ENCODE assay signal across 8 cellular contexts in the genomic region with DNA sequence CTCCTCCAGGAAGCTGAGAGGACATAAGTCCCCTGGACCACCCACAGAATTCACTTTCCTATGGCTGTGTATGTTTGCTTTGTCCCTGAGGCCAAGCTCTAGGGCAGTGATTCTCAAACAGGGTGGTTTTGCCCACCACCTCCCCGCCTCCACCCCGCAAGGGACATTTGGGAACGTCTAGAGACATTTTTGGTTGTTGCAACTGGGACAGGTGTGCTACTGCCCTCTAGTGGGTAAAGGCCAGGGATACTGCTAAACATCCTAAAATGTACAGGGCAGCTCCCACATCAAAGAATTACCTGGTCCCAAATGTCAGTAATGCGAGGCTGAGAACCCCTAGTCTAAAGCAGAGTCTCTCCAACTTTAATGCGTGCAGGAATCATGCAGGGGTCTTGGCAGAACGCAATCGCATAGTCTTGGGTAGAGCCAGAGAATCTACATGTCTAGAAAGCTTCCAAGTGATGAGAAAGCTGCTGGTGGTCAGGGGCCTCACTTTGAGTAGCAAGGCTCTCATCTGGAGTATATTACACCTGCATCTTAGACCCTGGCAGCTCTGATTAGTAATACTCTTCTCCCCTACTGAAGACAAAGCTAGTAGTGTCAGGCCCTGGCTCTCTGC. TPM values are rescaled to one million over a fixed set of nuclear protein-coding genes. Genes with fewer than 3 reads are reported as not detected.
A peak's percentile ranks its signal among the peaks of the same experiment; 100 is the strongest.
DNase-seq lines count a peak whose midpoint lies in the region; ATAC-seq and TF ChIP-seq lines count a peak whose summit lies in the region.

No MANE protein-coding gene starts in this region.

- H3K9me3 ChIP-seq in right cardiac atrium (ENCODE audit: control insufficient read depth, low read length) = no peaks in the 10 kb centered on the region
- H3K9me3 ChIP-seq in smooth muscle cell (replicated peaks; ENCODE audit: low read depth) = no peaks in the 10 kb centered on the region

- no peak overlapping the region for H2AFZ ChIP-seq in smooth muscle cell (ENCODE audit: low read depth)

- H4K20me1 ChIP-seq in smooth muscle cell (ENCODE audit: low read depth) = no peaks in the 10 kb centered on the region

- H3K27me3 ChIP-seq in right cardiac atrium (ENCODE audit: control insufficient read depth, insufficient read depth) (no peaks in the 10 kb centered on the region), smooth muscle cell (ENCODE audit: low read depth) (peaks cover 10% of the 10 kb centered on the region)

- no peak overlapping the region for H3K9ac ChIP-seq in smooth muscle cell (ENCODE audit: low read depth)

- peak; percentile 74 for TF ChIP-seq CTCF in smooth muscle cell (IDR thresholded peaks at IDR 0.05; ENCODE audit: borderline replicate concordance, insufficient read depth, poor library complexity, severe bottlenecking)

- intact Hi-C loops in right cardiac atrium (cut with DNase I) = loop anchor here (2.0 to 10.0 kb wide), 6 partner anchors 49 to 196 kb away; no protein-coding TSS in a partner anchor

- H3K79me2 ChIP-seq in smooth muscle cell (ENCODE audit: low read depth) = no peaks in the 10 kb centered on the region

- DNase-seq in ELF-1 (ENCODE audit: low read depth, low spot score) = peak; percentile 73
- DNase-seq in LHCN-M2 (ENCODE audit: low read depth) = peak; percentile 61
- peak; percentile 74 for DNase-seq in SW480 (ENCODE audit: low spot score)
- DNase-seq in amniotic stem cell (lab: John Stamatoyannopoulos, UW) = peak; percentile 61
- peak in 2 of 3 donors; percentile 31 to 56 for DNase-seq in right cardiac atrium
- no peak for DNase-seq in smooth muscle cell (lab: John Stamatoyannopoulos, UW; ENCODE audit: unreplicated experiment)

- no peak overlapping the region for H3K4me2 ChIP-seq in smooth muscle cell

- 5% methylated on average over 7 of the region's 7 CpGs for WGBS in right cardiac atrium
- 8% methylated on average over 7 of the region's 7 CpGs for WGBS in smooth muscle cell (ENCODE audit: low lambda C conversion rate)

- ATAC-seq in right cardiac atrium = peak in 1 of 2 donors; percentile 62
- ATAC-seq in GM21381 (IDR thresholded peaks at IDR 0.05; ENCODE audit: unreplicated experiment) = no peak
- ATAC-seq in HG02759 (IDR thresholded peaks at IDR 0.05; ENCODE audit: unreplicated experiment) = no peak

- no peaks in the 10 kb centered on the region for H3F3A ChIP-seq in smooth muscle cell (ENCODE audit: low read depth)

- H3K4me1 ChIP-seq in right cardiac atrium (ENCODE audit: control insufficient read depth, insufficient read depth, low read length) (no peaks in the 10 kb centered on the region), smooth muscle cell (ENCODE audit: low read depth) (no peaks in the 10 kb centered on the region)

- H3K4me3 ChIP-seq in right cardiac atrium (ENCODE audit: low read length) = no peak overlapping the region
- H3K4me3 ChIP-seq in smooth muscle cell = no peak overlapping the region

- H3K27ac ChIP-seq in right cardiac atrium (ENCODE audit: low read length) (no peak overlapping the region), smooth muscle cell (ENCODE audit: low read depth) (no peak overlapping the region)

- H3K36me3 ChIP-seq in smooth muscle cell (ENCODE audit: low read depth) = no peaks in the 10 kb centered on the region

RNA-seq across cellular contexts. Expression of gene KCNS1, which starts 5.1 kb away (rescaled TPM):
- total RNA-seq in LHCN-M2 (2014; rRNA removed) (not detected in 2 replicates), right cardiac atrium (1 to 10 TPM in 1 of 4 donors, under 1 TPM in 3; 0.37 to 1.2 (median 0.58) TPM), smooth muscle cell (0.49 and 1.4 TPM in 2 replicates)
- not detected for polyA plus RNA-seq in LHCN-M2 (2012)
- polyA plus RNA-seq in right cardiac atrium (0.27 TPM), smooth muscle cell (0.35 and 1.8 TPM in 2 replicates)

RNA-seq across cellular contexts. Expression of gene WFDC5, which starts 19.1 kb away (rescaled TPM):
- total RNA-seq in LHCN-M2 (2014; rRNA removed) (not detected in 2 replicates), right cardiac atrium (not detected), smooth muscle cell (not detected in 2 replicates)
- polyA plus RNA-seq in LHCN-M2 (2012) = not detected
- polyA plus RNA-seq in right cardiac atrium (not detected), smooth muscle cell (not detected in 2 replicates)

RNA-seq across cellular contexts. Expression of gene WFDC12, which starts 28.4 kb away (rescaled TPM):
- not detected in 2 replicates for total RNA-seq in LHCN-M2 (2014; rRNA removed)
- not detected for polyA plus RNA-seq in LHCN-M2 (2012)
- total RNA-seq in right cardiac atrium = not detected
- not detected for polyA plus RNA-seq in right cardiac atrium
- not detected in 2 replicates for total RNA-seq in smooth muscle cell
- not detected in 2 replicates for polyA plus RNA-seq in smooth muscle cell
